Comparison of ENCODE assay signal across 15 cellular contexts in the genomic region with DNA sequence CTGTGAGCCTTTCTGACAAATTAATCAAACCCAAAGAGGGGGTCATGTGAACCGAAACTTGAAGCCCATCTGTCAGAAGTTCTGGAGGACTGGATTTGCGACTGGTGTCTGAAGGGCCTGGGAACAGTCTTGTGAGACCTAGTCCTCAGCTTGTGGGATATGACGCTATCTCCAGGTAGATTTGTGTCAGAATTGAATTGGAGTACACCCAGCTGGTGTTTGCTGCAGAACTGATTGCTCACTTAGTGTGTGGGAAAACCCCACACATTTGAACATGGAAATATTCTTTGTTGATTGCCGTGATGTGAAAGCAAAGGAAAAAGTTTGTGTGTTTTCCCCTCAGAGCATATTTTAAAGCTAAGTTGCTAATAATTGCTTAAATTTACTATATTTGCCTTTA. TPM values are rescaled to one million over a fixed set of nuclear protein-coding genes. Genes with fewer than 3 reads are reported as not detected.
DNase-seq lines count a peak whose midpoint lies in the region; ATAC-seq, FAIRE-seq and TF ChIP-seq lines count a peak whose summit lies in the region.
"Had no signal": no experiment of that assay in that cellular context is flagged by ENCODE, and none has a peak within 500 bp of the region (broad histone marks: within the 10 kb centered on the region; RNA-seq: fewer than 3 reads in every experiment).

No MANE protein-coding gene starts in this region.

- FAIRE-seq in GM12891 (lab: Jason Lieb, UNC): peak; percentile 94
- FAIRE-seq: H54 had no signal

- no peaks in the 10 kb centered on the region for H3K4me1 ChIP-seq in uterus

- H3K27ac ChIP-seq in uterus: no peak overlapping the region
- H3K27ac ChIP-seq: WERI-Rb-1 had no signal

- intact Hi-C loops in uterus (cut with DNase I; ENCODE audit: low total_unique reads): no loop called here

- H3K27me3 ChIP-seq in uterus: no peaks in the 10 kb centered on the region

- H3K36me3 ChIP-seq in uterus: no peaks in the 10 kb centered on the region
- H3K36me3 ChIP-seq: WERI-Rb-1 had no signal

- no peak for TF ChIP-seq CTCF in uterus (IDR thresholded peaks at IDR 0.05)

- no peaks in the 10 kb centered on the region for H3K9me3 ChIP-seq in uterus

- H3K4me3 ChIP-seq in uterus: no peak overlapping the region

- no peak for DNase-seq in GM12891 (ENCODE audit: insufficient read length, low spot score)
- no peak for DNase-seq in T1000 (lab: John Stamatoyannopoulos, UW)
- no peak for DNase-seq in NCI-H345 treated with DMSO at 0.1 percent for 48 hours (lab: John Stamatoyannopoulos, UW; ENCODE audit: unreplicated experiment)
- DNase-seq in uterus: no peak
- DNase-seq in NCI-H2196 treated with DMSO at 0.1 percent for 48 hours (lab: John Stamatoyannopoulos, UW; ENCODE audit: unreplicated experiment): no peak
- DNase-seq: ACHN, NCI-H1436, NCI-H526, WERI-Rb-1 had no signal

- ATAC-seq in GM19025 (IDR thresholded peaks at IDR 0.05; ENCODE audit: low read depth, unreplicated experiment) (peak; percentile 53), HG02610 (IDR thresholded peaks at IDR 0.05; ENCODE audit: unreplicated experiment) (peak; percentile 97), HG03432 (IDR thresholded peaks at IDR 0.05; ENCODE audit: unreplicated experiment) (peak; percentile 98)
- ATAC-seq: Panc1 had no signal

- TF ChIP-seq POLR2A in GM12891 (IDR thresholded peaks at IDR 0.05; ENCODE audit: low read depth, low read length) (no peak), uterus (IDR thresholded peaks at IDR 0.05) (no peak)

TF ChIP-seq in GM12891, 5 proteins besides CTCF, POLR2A, EP300 and RAD21:
- TF ChIP-seq POU2F2 (IDR thresholded peaks at IDR 0.05; ENCODE audit: low read depth, low read length): no peak
- no peak for TF ChIP-seq SPI1 (IDR thresholded peaks at IDR 0.05; ENCODE audit: low read depth, low read length)

RNA-seq across cellular contexts. Expression of gene TMSB15B, which starts 30.3 kb away (rescaled TPM):
- polyA plus RNA-seq in GM12891 (2012; ENCODE audit: low read depth, missing spikeins): 8.9 TPM
- total RNA-seq in uterus: 10 to 100 TPM in 2 of 4 donors, 1 to 10 TPM in 2; 1.3 to 15.3 (median 9.4) TPM
- total RNA-seq: G401 had no signal
